ENCODE assay signal across 22 cellular contexts in the genomic region with DNA sequence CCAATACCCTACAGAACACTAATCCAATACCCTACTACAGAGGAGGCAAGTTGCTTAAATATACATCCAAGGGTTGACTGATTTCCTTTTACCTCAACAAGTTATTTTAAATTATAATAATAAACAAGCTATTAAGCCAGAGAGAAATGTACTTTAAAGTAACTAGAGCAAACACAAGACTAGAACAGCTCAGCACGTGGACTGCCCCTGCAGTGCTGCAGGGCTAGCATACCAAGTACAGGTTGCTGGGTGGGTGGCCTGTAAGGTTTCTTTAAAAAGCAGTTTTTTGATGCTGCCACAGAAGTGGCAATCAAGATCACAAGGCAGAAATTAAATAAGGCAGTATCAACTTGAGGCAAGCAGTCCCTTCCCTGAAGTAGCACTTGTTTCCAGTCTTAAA.
DNase-seq lines count a peak whose midpoint lies in the region; ATAC-seq and TF ChIP-seq lines count a peak whose summit lies in the region.
"Had no signal": no experiment of that assay in that cellular context is flagged by ENCODE, and none has a peak within 500 bp of the region (broad histone marks: within the 10 kb centered on the region; RNA-seq: fewer than 3 reads in every experiment).

No MANE protein-coding gene starts in this region.

- no peaks in the 10 kb centered on the region for H3K9me3 Mint-ChIP-seq in MCF 10A (ENCODE audit: unreplicated experiment)
- H3K9me3 Mint-ChIP-seq: CD8-positive, alpha-beta memory T cell; H9; HFFc6 had no signal

- H3K27me3 Mint-ChIP-seq in MCF 10A (ENCODE audit: insufficient read depth, unreplicated experiment), result no peaks in the 10 kb centered on the region
- H3K27me3 Mint-ChIP-seq: CD8-positive, alpha-beta memory T cell had no signal

- 55% methylated on average over 1 of the region's 1 CpG for WGBS in mammary epithelial cell (ENCODE audit: low coverage, missing lambda C conversion rate)

- H3K27ac ChIP-seq in mammary epithelial cell (ENCODE audit: insufficient read depth, low read depth, low read length) (no peak overlapping the region), Karpas-422 (ENCODE audit: low read length) (peak overlapping the region; percentile 78), left lung (no peak overlapping the region)
- H3K27ac ChIP-seq: GM23248, PC-9, SJCRH30 had no signal

- peaks cover 32% of the 10 kb centered on the region for H3K4me1 Mint-ChIP-seq in MCF 10A (ENCODE audit: insufficient read depth, unreplicated experiment)

- H3K4me1 ChIP-seq in mammary epithelial cell (ENCODE audit: insufficient read depth, low read length) (peaks cover 39% of the 10 kb centered on the region), Karpas-422 (ENCODE audit: low read length) (peaks cover 37% of the 10 kb centered on the region), left lung (peaks cover 15 to 24% of the 10 kb centered on the region in 2 donors)
- H3K4me1 ChIP-seq: SJCRH30 had no signal

- no peak overlapping the region for H3K4me2 ChIP-seq in mammary epithelial cell (ENCODE audit: insufficient read depth, low read depth, low read length)
- no peak overlapping the region for H3K4me2 ChIP-seq in Karpas-422 (ENCODE audit: low read depth, low read length, poor library complexity, severe bottlenecking)

- in situ Hi-C loops in mammary epithelial cell (cut with MboI; ENCODE audit: low sequenced_read_pairs in 2 of 2), result no loop called here

- ATAC-seq in left lung (peak; percentile 43), GM18520 (IDR thresholded peaks at IDR 0.05; ENCODE audit: unreplicated experiment) (no peak), GM19351 (IDR thresholded peaks at IDR 0.05; ENCODE audit: unreplicated experiment) (no peak)
- ATAC-seq: HepG2, K562, Right ventricle myocardium inferior had no signal

- H3K36me3 ChIP-seq in mammary epithelial cell (ENCODE audit: insufficient read depth, low read length) (no peaks in the 10 kb centered on the region), Karpas-422 (ENCODE audit: insufficient read depth, low read length) (no peaks in the 10 kb centered on the region), left lung (peaks cover 0 to 4% of the 10 kb centered on the region in 2 donors)
- H3K36me3 ChIP-seq: SJCRH30 had no signal

- POLR2A ChIA-PET in MCF 10A (lab: Yijun Ruan, JAX), result interaction anchor here (1.9 kb wide), 1 partner anchor 8 kb away, joined by 5 read pairs; no protein-coding TSS in a partner anchor

- H3K9me3 ChIP-seq in mammary epithelial cell (replicated peaks; ENCODE audit: insufficient read depth, low read length) (no peaks in the 10 kb centered on the region), Karpas-422 (ENCODE audit: low read length) (no peaks in the 10 kb centered on the region), left lung (no peaks in the 10 kb centered on the region)
- H3K9me3 ChIP-seq: SJCRH30 had no signal

- peaks cover 34% of the 10 kb centered on the region for H3K36me3 Mint-ChIP-seq in MCF 10A (ENCODE audit: insufficient read depth, unreplicated experiment)

- H3K9ac ChIP-seq in mammary epithelial cell (ENCODE audit: insufficient read depth, low read length) (no peak overlapping the region), Karpas-422 (ENCODE audit: low read length) (no peak overlapping the region)
- H3K9ac ChIP-seq: GM23248 had no signal

- H3K79me2 ChIP-seq in mammary epithelial cell (ENCODE audit: insufficient read depth, low read length) (no peaks in the 10 kb centered on the region), Karpas-422 (ENCODE audit: low read length) (peaks cover 21% of the 10 kb centered on the region)

- intact Hi-C loops in MCF 10A (cut with micrococcal nuclease) (no loop called here), mammary epithelial cell (cut with micrococcal nuclease) (no loop called here), left lung (cut with DNase I) (no loop called here)

- H4K20me1 ChIP-seq in mammary epithelial cell (ENCODE audit: insufficient read depth, low read length), result no peaks in the 10 kb centered on the region
- no peaks in the 10 kb centered on the region for H4K20me1 ChIP-seq in Karpas-422 (ENCODE audit: insufficient read depth, low read depth, low read length)

- DNase-seq in MCF 10A (ENCODE audit: unreplicated experiment) (no peak), mammary epithelial cell (no peak), Karpas-422 (no peak), left lung (no peak), NCI-H1105 treated with DMSO at 0.1 percent for 48 hours (lab: John Stamatoyannopoulos, UW) (no peak)
- DNase-seq: C1 segment of cervical spinal cord; CD8-positive, alpha-beta memory T cell; GM23248; H9; HFFc6; MM.1S; NCI-H1436; NCI-H1930; NCI-H446 treated with DMSO at 0.1 percent for 48 hours; NK-92 treated with Interleukin-12 subunit alpha and Interleukin-12 subunit beta, amount 100 ng/mL, for 24 hours; PC-9; SJCRH30 had no signal

- peak overlapping the region; percentile 67 for H3K27ac Mint-ChIP-seq in MCF 10A (ENCODE audit: low read depth, unreplicated experiment)

- no peaks in the 10 kb centered on the region for H3K9me2 ChIP-seq in Karpas-422 (replicated peaks; ENCODE audit: insufficient read depth, low read length)

- no peak for TF ChIP-seq CTCF in MCF 10A (IDR thresholded peaks at IDR 0.05; ENCODE audit: unreplicated experiment)
- no peak for TF ChIP-seq CTCF in mammary epithelial cell (conservative IDR thresholded peaks at IDR 0.05 in 1 of 2, IDR thresholded peaks at IDR 0.05 in 1 of 2; ENCODE audit: extremely low read depth in 1 of 2, insufficient read depth in 1 of 2, low read depth in 1 of 2, low read length in 2 of 2)
- TF ChIP-seq CTCF in left lung (IDR thresholded peaks at IDR 0.05), result no peak

- CTCF ChIA-PET in MCF 10A (lab: Yijun Ruan, JAX), result interaction anchor here (1.3 to 1.4 kb wide), 2 partner anchors 266 to 317 kb away, joined by 3 to 4 read pairs; no protein-coding TSS in a partner anchor
- CTCF ChIA-PET in mammary epithelial cell (lab: Charles Lee; ENCODE audit: low non-redundant PET), result no interaction called here

- no peak overlapping the region for H3K4me3 Mint-ChIP-seq in MCF 10A (ENCODE audit: unreplicated experiment)
- H3K4me3 Mint-ChIP-seq: CD8-positive, alpha-beta memory T cell; H9; HFFc6 had no signal

- no peaks in the 10 kb centered on the region for H3K27me3 ChIP-seq in mammary epithelial cell (ENCODE audit: insufficient read depth, low read length)
- no peaks in the 10 kb centered on the region for H3K27me3 ChIP-seq in Karpas-422 (ENCODE audit: low read length)
- H3K27me3 ChIP-seq in left lung, result no peaks in the 10 kb centered on the region
- H3K27me3 ChIP-seq: SJCRH30 had no signal

- no TSS peak for BruUV-seq in MCF 10A (replicated peaks; lab: Mats Ljungman, UMichigan)
- BruUV-seq in mammary epithelial cell (replicated peaks; lab: Mats Ljungman, UMichigan), result no TSS peak

- H3K4me3 ChIP-seq in mammary epithelial cell (replicated peaks in 1 of 3; ENCODE audit: insufficient read depth in 1 of 3, low read depth in 2 of 3, low read length in 3 of 3) (no peak overlapping the region), Karpas-422 (ENCODE audit: low read length) (no peak overlapping the region), left lung (no peak overlapping the region)
- H3K4me3 ChIP-seq: GM23248, K562, PC-9, SJCRH30 had no signal

- H2AFZ ChIP-seq in mammary epithelial cell (ENCODE audit: low read depth, low read length) (no peak overlapping the region), Karpas-422 (ENCODE audit: low read length) (no peak overlapping the region)
- H2AFZ ChIP-seq: GM23248, PC-9 had no signal

- dilution Hi-C loops in mammary epithelial cell (cut with HindIII; ENCODE audit: low sequenced_read_pairs), result no loop called here
